In the genomic region with DNA sequence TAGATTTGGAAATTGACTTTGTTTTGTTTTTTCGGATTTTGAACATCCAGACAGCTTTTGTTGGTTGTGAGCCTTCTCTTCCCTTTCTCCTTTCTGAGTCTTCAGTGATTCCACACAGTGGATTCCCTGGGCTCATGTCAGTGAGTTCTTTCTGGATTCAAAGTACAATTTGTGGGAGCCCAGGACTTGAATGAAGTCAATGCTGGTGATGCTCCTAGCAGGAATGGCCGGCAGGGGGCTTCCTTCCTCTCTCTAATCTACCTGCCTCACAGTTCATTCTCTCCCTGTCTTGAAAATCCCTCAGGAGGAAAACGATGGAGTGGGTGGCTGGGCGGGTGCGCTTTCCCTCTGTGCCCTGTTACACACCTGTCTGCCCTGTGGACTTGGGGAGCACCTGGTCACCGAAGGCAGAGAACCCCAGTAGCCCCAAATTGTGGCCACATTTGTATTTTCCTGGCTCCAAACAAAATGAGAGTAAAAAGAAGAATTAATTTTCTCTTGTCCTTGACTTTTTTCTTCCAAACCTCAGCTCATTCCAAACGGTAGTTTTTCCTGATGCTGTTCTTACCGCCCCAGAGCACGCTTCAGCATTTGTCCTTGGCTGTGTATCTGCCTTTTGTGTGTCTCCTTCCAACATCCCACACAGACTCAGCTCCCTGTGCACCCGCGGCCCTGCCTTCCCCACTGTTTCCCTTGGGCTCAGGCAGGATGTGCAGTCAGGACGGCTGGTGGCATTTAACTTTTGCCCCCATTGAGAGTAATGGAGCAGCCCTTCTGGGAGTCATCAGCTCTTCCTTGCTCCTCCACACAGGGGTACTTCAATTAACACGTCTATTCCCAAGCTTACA, we compare ENCODE assay signal across 8 cellular contexts.
DNase-seq lines count a peak whose midpoint lies in the region; ATAC-seq, FAIRE-seq and TF ChIP-seq lines count a peak whose summit lies in the region.

No MANE protein-coding gene starts in this region.

- no peaks in the 10 kb centered on the region; a peak in 2 of 4 replicates for H3K27me3 ChIP-seq in GM12878 (replicated peaks in 1 of 2; ENCODE audit: control insufficient read depth in 2 of 2, insufficient read depth in 2 of 2, low read length in 1 of 2)

- SMC1A ChIA-PET in GM12878 (lab: Charles Lee; ENCODE audit: uncharacterized antibody, unreplicated experiment), result no interaction called here

- H3K27me3 Mint-ChIP-seq in nephron (ENCODE audit: low read depth), result peaks cover 54% of the 10 kb centered on the region

- ATAC-seq in GM12878 (peak; percentile 59), GM21737 (IDR thresholded peaks at IDR 0.05; ENCODE audit: unreplicated experiment) (no peak), HG02759 (IDR thresholded peaks at IDR 0.05; ENCODE audit: unreplicated experiment) (no peak), GM18858 (IDR thresholded peaks at IDR 0.05; ENCODE audit: unreplicated experiment) (no peak)

- no peak for TF ChIP-seq EP300 in GM12878 (IDR thresholded peaks at IDR 0.05; ENCODE audit: borderline replicate concordance in 1 of 2, control insufficient read depth in 1 of 2, low read depth in 2 of 2, low read length in 2 of 2)

- RAD21 ChIA-PET in GM12878 (lab: Charles Lee; ENCODE audit: unreplicated experiment), result no interaction called here

- peak; percentile 23 for FAIRE-seq in GM12878 (lab: Jason Lieb, UNC)

- H3K4me1 Mint-ChIP-seq in nephron, result no peaks in the 10 kb centered on the region

- peak; percentile 45 for DNase-seq in GM10248 (ENCODE audit: extremely low spot score)
- DNase-seq in M059J (ENCODE audit: low read depth), result peak; percentile 35
- DNase-seq in GM12878 (ENCODE audit: low read depth, low spot score), result no peak
- DNase-seq in dedifferentiated amniotic fluid mesenchymal stem cell (ENCODE audit: extremely low spot score), result no peak

- H2AFZ ChIP-seq in GM12878 (ENCODE audit: control insufficient read depth, low read depth, low read length), result no peak overlapping the region

- POLR2A ChIA-PET in GM10248 (lab: Yijun Ruan, JAX), result no interaction called here
- POLR2A ChIA-PET in GM12878 (lab: Charles Lee), result no interaction called here

- no peak overlapping the region for H3K4me3 Mint-ChIP-seq in nephron

- no TSS peak for BruUV-seq in GM12878 (replicated peaks; lab: Mats Ljungman, UMichigan)

- H3K9ac ChIP-seq in GM12878 (ENCODE audit: control insufficient read depth, insufficient read depth, low read length), result no peak overlapping the region

- no peaks in the 10 kb centered on the region for H3K79me2 ChIP-seq in GM12878 (ENCODE audit: control insufficient read depth, insufficient read depth, low read length)

- in situ Hi-C loops in GM12878 (cut with MboI), result no loop called here

- WGBS in GM12878 (ENCODE audit: insufficient coverage, insufficient replicate concordance, low lambda C conversion rate, missing lambda C conversion rate), result 9% methylated on average over 13 of the region's 13 CpGs

- H3K27ac ChIP-seq in GM12878 (ENCODE audit: control insufficient read depth, insufficient read depth), result no peak overlapping the region

- TF ChIP-seq CTCF in GM10248 (IDR thresholded peaks at IDR 0.05; ENCODE audit: control extremely low read depth, extremely low read depth, low read depth, missing control alignments), result peak; percentile 36
- peak; percentile 45 to 62 (median 50); a peak in 5 of 6 replicates for TF ChIP-seq CTCF in GM12878 (IDR thresholded peaks at IDR 0.05 in 2 of 3, conservative IDR thresholded peaks at IDR 0.05 in 1 of 3; ENCODE audit: control insufficient read depth in 2 of 3, extremely low read depth in 1 of 3, insufficient read depth in 1 of 3, low read depth in 3 of 3, low read length in 3 of 3)
- peak; percentile 26 to 42 (median 40) for TF ChIP-seq CTCF in nephron (IDR thresholded peaks at IDR 0.05; ENCODE audit: unreplicated experiment in 3 of 3)

- H4K20me1 ChIP-seq in GM12878 (ENCODE audit: control insufficient read depth, insufficient read depth), result no peaks in the 10 kb centered on the region

- no peak overlapping the region for H3K4me2 ChIP-seq in GM12878 (ENCODE audit: control insufficient read depth, insufficient read depth)

- TF ChIP-seq POLR2A in GM12878 (IDR thresholded peaks at IDR 0.05; ENCODE audit: low read depth, low read length), result no peak

- H3K27ac Mint-ChIP-seq in nephron, result no peak overlapping the region

- TF ChIP-seq RAD21 in GM12878 (IDR thresholded peaks at IDR 0.05; ENCODE audit: insufficient read depth, low read depth, low read length), result peak; percentile 42

- no peaks in the 10 kb centered on the region for H3K4me1 ChIP-seq in GM12878 (ENCODE audit: control insufficient read depth, insufficient read depth, low read length)

- no peaks in the 10 kb centered on the region for H3K36me3 ChIP-seq in GM12878 (ENCODE audit: control insufficient read depth in 2 of 2, insufficient read depth in 2 of 2, low read length in 1 of 2)

- no peaks in the 10 kb centered on the region for H3K36me3 Mint-ChIP-seq in nephron (ENCODE audit: low read depth)

- CTCF ChIA-PET in GM10248 (lab: Yijun Ruan, JAX), result interaction anchor here (1.1 to 1.6 kb wide), 6 partner anchors 12 to 263 kb away, joined by 3 to 5 read pairs (median 4); no protein-coding TSS in a partner anchor
- CTCF ChIA-PET in GM12878 (lab: Yijun Ruan, JAX), result interaction anchor here (1.0 to 1.4 kb wide), 4 partner anchors 12 to 448 kb away, joined by 3 read pairs; no protein-coding TSS in a partner anchor

- no peaks in the 10 kb centered on the region for H3K9me3 ChIP-seq in GM12878 (replicated peaks; ENCODE audit: control insufficient read depth, insufficient read depth, low read length)

- intact Hi-C loops in GM12878 (cut with micrococcal nuclease; ENCODE audit: unreplicated experiment), result loop anchor here (5.0 kb wide), 1 partner anchor 279 kb away; no protein-coding TSS in a partner anchor

- H3K9me3 Mint-ChIP-seq in nephron, result peaks cover 3% of the 10 kb centered on the region

- no peak overlapping the region for H3K4me3 ChIP-seq in GM12878

TF ChIP-seq in GM12878, 131 proteins besides CTCF, POLR2A, EP300 and RAD21:
- TF ChIP-seq STAT1 (conservative IDR thresholded peaks at IDR 0.05) (no peak), MXI1 (IDR thresholded peaks at IDR 0.05; ENCODE audit: low read depth, low read length) (no peak), TBL1XR1 (IDR thresholded peaks at IDR 0.05; ENCODE audit: low read depth, low read length) (no peak), SMC3 (IDR thresholded peaks at IDR 0.05; ENCODE audit: borderline replicate concordance, low read length) (peak; percentile 36; the same call in 1 of the 2 replicates)

Comparison
In these comparisons a context has a peak if more than half of its experiments do, and no peak if none do; other contexts are left out.
1. DNase-seq: peak in GM10248 (single experiment) and M059J (single experiment); none in GM12878 (single experiment) and dedifferentiated amniotic fluid mesenchymal stem cell (single experiment).
2. Peak in every context shown above with its lines, with median percentiles within 50 percentile points of each other: CTCF ChIP-seq.